Comparison of ENCODE assay signal across 14 cellular contexts in genomic region chr5:149024978-149025377, GRCh38. TPM values are rescaled to one million over a fixed set of nuclear protein-coding genes. Genes with fewer than 3 reads are reported as not detected.
DNase-seq lines count a peak whose midpoint lies in the region; ATAC-seq and TF ChIP-seq lines count a peak whose summit lies in the region.
"Had no signal": no experiment of that assay in that cellular context is flagged by ENCODE, and none has a peak within 500 bp of the region (broad histone marks: within the 10 kb centered on the region; RNA-seq: fewer than 3 reads in every experiment).

No MANE protein-coding gene starts in this region.

- DNase-seq in left ventricle myocardium superior (no peak), right atrium auricular region (ENCODE audit: low spot score) (no peak), NCI-H69 (lab: John Stamatoyannopoulos, UW) (peak; percentile 55), osteoblast (ENCODE audit: insufficient read length, low spot score, missing footprints) (peak; percentile 19), NOMO-1 (lab: John Stamatoyannopoulos, UW; ENCODE audit: unreplicated experiment in 2 of 2) (no peak), GM13976 (ENCODE audit: low spot score) (no peak)
- DNase-seq: CD4-positive, alpha-beta memory T cell; DMS153; DMS79 treated with DMSO at 0.1 percent for 48 hours; GOT3; H9 had no signal

- no peaks in the 10 kb centered on the region for H3K9me3 ChIP-seq in right atrium auricular region
- no peaks in the 10 kb centered on the region for H3K9me3 ChIP-seq in osteoblast (ENCODE audit: low read depth, low read length)

- H4K20me1 ChIP-seq in osteoblast (ENCODE audit: insufficient read depth, low read length): no peaks in the 10 kb centered on the region

- H3K4me3 ChIP-seq in right atrium auricular region (no peak overlapping the region), osteoblast (ENCODE audit: insufficient read depth, low read length) (no peak overlapping the region)

- in situ Hi-C loops in GM13976 (cut with MboI; ENCODE audit: low sequenced_read_pairs, unreplicated experiment): loop anchor here (25.0 kb wide), 2 partner anchors 288 to 838 kb away; no protein-coding TSS in a partner anchor

- H3K4me2 ChIP-seq in osteoblast (ENCODE audit: insufficient read depth, low read length): no peak overlapping the region

- no peaks in the 10 kb centered on the region for H3K36me3 ChIP-seq in right atrium auricular region
- no peaks in the 10 kb centered on the region for H3K36me3 ChIP-seq in osteoblast (ENCODE audit: insufficient read depth, low read length)

- H3K27me3 ChIP-seq in right atrium auricular region (no peaks in the 10 kb centered on the region), osteoblast (ENCODE audit: insufficient read depth, low read length) (no peaks in the 10 kb centered on the region)

- TF ChIP-seq CTCF in right atrium auricular region (IDR thresholded peaks at IDR 0.05) (no peak), osteoblast (IDR thresholded peaks at IDR 0.05; ENCODE audit: extremely low read depth, low read depth, low read length) (no peak), GM13976 (IDR thresholded peaks at IDR 0.05; ENCODE audit: borderline replicate concordance, control extremely low read depth, extremely low read depth, insufficient read depth, missing control alignments) (no peak)

- H3K4me1 ChIP-seq in right atrium auricular region (no peaks in the 10 kb centered on the region), osteoblast (ENCODE audit: insufficient read depth, low read length) (no peaks in the 10 kb centered on the region)

- H3K27ac ChIP-seq in right atrium auricular region: no peak overlapping the region
- H3K27ac ChIP-seq in osteoblast (ENCODE audit: low read depth, low read length): no peak overlapping the region

- no peak overlapping the region for H2AFZ ChIP-seq in osteoblast (ENCODE audit: low read length)

- ATAC-seq in left ventricle myocardium superior (peak; percentile 24), HG03175 (IDR thresholded peaks at IDR 0.05; ENCODE audit: unreplicated experiment) (no peak)
- ATAC-seq: HepG2 had no signal

- intact Hi-C loops in left ventricle myocardium superior (cut with micrococcal nuclease): no loop called here

- H3K79me2 ChIP-seq in osteoblast (ENCODE audit: insufficient read depth, low read length): no peaks in the 10 kb centered on the region

RNA-seq across cellular contexts. Expression of gene SH3TC2, which starts 37.9 kb away (rescaled TPM):
- total RNA-seq in left ventricle myocardium superior (15.7 TPM), right atrium auricular region (10 to 100 TPM in 1 of 2 donors, 1 to 10 TPM in 1; 4.7 to 13.1 TPM), osteoblast (0.59 and 0.72 TPM in 2 replicates)
- total RNA-seq: B cell; CD4-positive, alpha-beta memory T cell; H9 had no signal

Comparison
In these comparisons a context has a peak if more than half of its experiments do, and no peak if none do; other contexts are left out.
1. DNase-seq: peak in NCI-H69 (single experiment) and osteoblast (single experiment); none in left ventricle myocardium superior (single experiment), right atrium auricular region (single experiment), NOMO-1 (0 of 2) and GM13976 (single experiment).